ENCODE assay signal across 23 cellular contexts in the genomic region with DNA sequence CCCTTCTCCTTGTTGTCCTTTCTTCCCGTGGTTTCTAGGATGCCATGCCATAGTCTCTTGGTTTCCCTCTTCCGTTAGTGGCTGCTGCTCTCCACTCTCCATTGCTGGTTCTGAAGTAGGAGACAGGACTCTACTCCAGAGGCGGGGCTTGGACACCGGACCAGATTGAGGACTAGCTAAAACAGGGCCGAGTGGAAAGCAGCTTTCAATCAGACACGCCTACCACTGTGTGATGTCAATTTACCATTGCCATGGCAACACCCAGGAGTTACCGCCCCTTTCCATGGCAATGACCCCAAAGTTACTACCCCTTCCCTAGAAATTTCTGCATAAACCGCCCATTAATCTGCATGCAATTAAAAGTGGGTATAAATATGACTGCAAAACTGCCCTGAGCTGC.
DNase-seq lines count a peak whose midpoint lies in the region; ATAC-seq, FAIRE-seq and TF ChIP-seq lines count a peak whose summit lies in the region.
"Had no signal": no experiment of that assay in that cellular context is flagged by ENCODE, and none has a peak within 500 bp of the region (broad histone marks: within the 10 kb centered on the region; RNA-seq: fewer than 3 reads in every experiment).

No MANE protein-coding gene starts in this region.

- ATAC-seq in GM12878 (no peak), lower lobe of right lung (no peak)
- ATAC-seq: activated CD4-positive, alpha-beta T cell treated with anti-CD3 and anti-CD28 coated beads for 36 hours; foreskin keratinocyte; GM23338; natural killer cell treated with Interleukin-12 subunit alpha and Interleukin-12 subunit beta and Interleukin-15 and Interleukin-18, amount 100 ng/mL, for 72 hours; stimulated activated naive B cell treated with anti-CD40 and anti-IgM and Interleukin-4, amounts not matched to agents 10 μg/mL and 1 μg/mL and 100 μg/mL, for 72 hours had no signal

- RAD21 ChIA-PET in GM12878 (lab: Charles Lee; ENCODE audit: unreplicated experiment) = no interaction called here

- no peak for TF ChIP-seq EP300 in GM12878 (IDR thresholded peaks at IDR 0.05; ENCODE audit: borderline replicate concordance in 1 of 2, control insufficient read depth in 1 of 2, low read depth in 2 of 2, low read length in 2 of 2)
- TF ChIP-seq EP300 in tibial nerve (IDR thresholded peaks at IDR 0.05) = no peak

- no peaks in the 10 kb centered on the region for H3K9me3 ChIP-seq in left ventricle myocardium inferior (replicated peaks)
- no peaks in the 10 kb centered on the region for H3K9me3 ChIP-seq in right atrium auricular region
- H3K9me3 ChIP-seq in GM12878 (replicated peaks; ENCODE audit: control insufficient read depth, insufficient read depth, low read length) = no peaks in the 10 kb centered on the region
- H3K9me3 ChIP-seq in tibial nerve = no peaks in the 10 kb centered on the region
- H3K9me3 ChIP-seq in lower lobe of right lung = no peaks in the 10 kb centered on the region
- H3K9me3 ChIP-seq: transverse colon had no signal

- H3K4me1 ChIP-seq in left ventricle myocardium inferior (no peaks in the 10 kb centered on the region), right atrium auricular region (no peaks in the 10 kb centered on the region), GM12878 (ENCODE audit: control insufficient read depth, insufficient read depth, low read length) (no peaks in the 10 kb centered on the region), tibial nerve (peaks cover 0 to 5% (median 0%) of the 10 kb centered on the region in 4 donors), lower lobe of right lung (no peaks in the 10 kb centered on the region)
- H3K4me1 ChIP-seq: foreskin keratinocyte, transverse colon had no signal

- H4K20me1 ChIP-seq in GM12878 (ENCODE audit: control insufficient read depth, insufficient read depth) = no peaks in the 10 kb centered on the region

- BruUV-seq in GM12878 (replicated peaks; lab: Mats Ljungman, UMichigan) = no TSS peak

- H3K27me3 ChIP-seq in left ventricle myocardium inferior (ENCODE audit: low read depth) = no peaks in the 10 kb centered on the region
- H3K27me3 ChIP-seq in right atrium auricular region = no peaks in the 10 kb centered on the region
- no peaks in the 10 kb centered on the region for H3K27me3 ChIP-seq in GM12878 (replicated peaks in 1 of 2; ENCODE audit: control insufficient read depth in 2 of 2, insufficient read depth in 2 of 2, low read length in 1 of 2)
- H3K27me3 ChIP-seq in tibial nerve = peaks cover 0 to 4% of the 10 kb centered on the region in 2 donors
- no peaks in the 10 kb centered on the region for H3K27me3 ChIP-seq in lower lobe of right lung (ENCODE audit: low read depth)
- H3K27me3 ChIP-seq: foreskin keratinocyte, transverse colon had no signal

- no peaks in the 10 kb centered on the region for H3K36me3 ChIP-seq in left ventricle myocardium inferior
- no peaks in the 10 kb centered on the region for H3K36me3 ChIP-seq in right atrium auricular region
- no peaks in the 10 kb centered on the region for H3K36me3 ChIP-seq in GM12878 (ENCODE audit: control insufficient read depth in 2 of 2, insufficient read depth in 2 of 2, low read length in 1 of 2)
- no peaks in the 10 kb centered on the region for H3K36me3 ChIP-seq in tibial nerve
- H3K36me3 ChIP-seq in lower lobe of right lung = no peaks in the 10 kb centered on the region
- H3K36me3 ChIP-seq: transverse colon had no signal

- no peaks in the 10 kb centered on the region for H3K79me2 ChIP-seq in GM12878 (ENCODE audit: control insufficient read depth, insufficient read depth, low read length)

- SMC1A ChIA-PET in GM12878 (lab: Charles Lee; ENCODE audit: uncharacterized antibody, unreplicated experiment) = no interaction called here

- POLR2A ChIA-PET in GM12878 (lab: Charles Lee) = no interaction called here

- intact Hi-C loops in left ventricle myocardium inferior (cut with micrococcal nuclease) = no loop called here
- intact Hi-C loops in GM12878 (cut with micrococcal nuclease; ENCODE audit: unreplicated experiment) = no loop called here
- intact Hi-C loops in lower lobe of right lung (cut with DNase I) = no loop called here

- CTCF ChIA-PET in GM12878 (lab: Yijun Ruan, JAX) = interaction anchor here (0.6 kb wide), 1 partner anchor 296 kb away, joined by 3 read pairs; no protein-coding TSS in a partner anchor

- DNase-seq in left ventricle myocardium inferior (no peak), right atrium auricular region (ENCODE audit: low spot score) (no peak), GM12878 (ENCODE audit: low read depth, low spot score) (no peak), left kidney (ENCODE audit: low read depth, low spot score) (peak; percentile 5), tibial nerve (ENCODE audit: low spot score in 2 of 2) (no peak), NCI-H1092 (lab: John Stamatoyannopoulos, UW) (no peak), lower lobe of right lung (no peak), NCI-H2171 treated with DMSO at 0.1 percent for 48 hours (lab: John Stamatoyannopoulos, UW) (no peak)
- DNase-seq: activated CD4-positive, alpha-beta T cell treated with anti-CD3 and anti-CD28 coated beads for 36 hours; activated naive CD8-positive, alpha-beta T cell treated with anti-CD3 and anti-CD28 coated beads for 36 hours; CD4-positive, CD25-positive, alpha-beta regulatory T cell; foreskin keratinocyte; GF-D8; IMR-90; NCI-H187; NCI-H345; NK-92 treated with Interleukin-12 subunit alpha and Interleukin-12 subunit beta, amount 100 ng/mL, for 24 hours; RPMI8226; stimulated activated naive B cell treated with anti-CD40 and anti-IgM and Interleukin-4, amounts not matched to agents 10 μg/mL and 1 μg/mL and 100 μg/mL, for 72 hours; transverse colon had no signal

- H3K4me2 ChIP-seq in GM12878 (ENCODE audit: control insufficient read depth, insufficient read depth) = no peak overlapping the region
- H3K4me2 ChIP-seq: GM23338 had no signal

- no peak overlapping the region for H3K9ac ChIP-seq in GM12878 (ENCODE audit: control insufficient read depth, insufficient read depth, low read length)

- no peak for TF ChIP-seq RAD21 in GM12878 (IDR thresholded peaks at IDR 0.05; ENCODE audit: insufficient read depth, low read depth, low read length)

- in situ Hi-C loops in GM12878 (cut with MboI) = no loop called here

- no peak overlapping the region for H3K27ac ChIP-seq in left ventricle myocardium inferior (replicated peaks)
- H3K27ac ChIP-seq in right atrium auricular region = no peak overlapping the region
- H3K27ac ChIP-seq in GM12878 (ENCODE audit: control insufficient read depth, insufficient read depth) = no peak overlapping the region
- H3K27ac ChIP-seq in tibial nerve = no peak overlapping the region
- no peak overlapping the region for H3K27ac ChIP-seq in lower lobe of right lung
- H3K27ac ChIP-seq: foreskin keratinocyte, transverse colon had no signal

- H3K4me3 ChIP-seq in left ventricle myocardium inferior (peak overlapping the region; percentile 39), right atrium auricular region (peak overlapping the region in 1 of 2 donors; percentile 26), GM12878 (no peak overlapping the region), tibial nerve (peak overlapping the region in 3 of 4 donors; percentile 18 to 43 (median 33)), lower lobe of right lung (no peak overlapping the region)
- H3K4me3 ChIP-seq: GM23338, transverse colon had no signal

- H2AFZ ChIP-seq in GM12878 (ENCODE audit: control insufficient read depth, low read depth, low read length) = peak overlapping the region; percentile 44; the same call in 1 of the 2 replicates
- H2AFZ ChIP-seq: GM23338 had no signal

- 20% methylated on average over 8 of the region's 8 CpGs for WGBS in GM12878 (ENCODE audit: insufficient coverage, insufficient replicate concordance, low lambda C conversion rate, missing lambda C conversion rate)
- WGBS in tibial nerve, 2 donors = 48 to 51% methylated on average over 8 of the region's 8 CpGs

- TF ChIP-seq CTCF in left ventricle myocardium inferior (IDR thresholded peaks at IDR 0.05; ENCODE audit: borderline replicate concordance) (no peak), right atrium auricular region (IDR thresholded peaks at IDR 0.05) (no peak), GM12878 (IDR thresholded peaks at IDR 0.05 in 2 of 3, conservative IDR thresholded peaks at IDR 0.05 in 1 of 3; ENCODE audit: control insufficient read depth in 2 of 3, extremely low read depth in 1 of 3, insufficient read depth in 1 of 3, low read depth in 3 of 3, low read length in 3 of 3) (no peak), tibial nerve (IDR thresholded peaks at IDR 0.05) (no peak), lower lobe of right lung (IDR thresholded peaks at IDR 0.05) (no peak)

- FAIRE-seq in GM12878 (lab: Jason Lieb, UNC) = no peak
- FAIRE-seq: keratinocyte had no signal

- no peak for TF ChIP-seq POLR2A in GM12878 (IDR thresholded peaks at IDR 0.05; ENCODE audit: low read depth, low read length)
- no peak for TF ChIP-seq POLR2A in tibial nerve (IDR thresholded peaks at IDR 0.05)

TF ChIP-seq in GM12878, 131 proteins besides CTCF, POLR2A, EP300 and RAD21 (continues in another document):
- TF ChIP-seq POU2F2 (IDR thresholded peaks at IDR 0.05; ENCODE audit: borderline replicate concordance, low read depth, low read length) = no peak
- TF ChIP-seq NR2C1 (IDR thresholded peaks at IDR 0.05) = no peak
- TF ChIP-seq TCF7 (IDR thresholded peaks at IDR 0.05; ENCODE audit: borderline replicate concordance) = no peak
- TF ChIP-seq RFX5 (IDR thresholded peaks at IDR 0.05; ENCODE audit: low read depth, low read length) = no peak
- no peak for TF ChIP-seq IRF3 (IDR thresholded peaks at IDR 0.05)
- TF ChIP-seq CHD1 (IDR thresholded peaks at IDR 0.05; ENCODE audit: low read depth, low read length) = no peak
- TF ChIP-seq NFYA (IDR thresholded peaks at IDR 0.05; ENCODE audit: borderline replicate concordance, low read depth, low read length) = no peak
- no peak for TF ChIP-seq SRF (IDR thresholded peaks at IDR 0.05; ENCODE audit: low read depth in 2 of 2, low read length in 2 of 2)
- no peak for TF ChIP-seq SMARCA5 (IDR thresholded peaks at IDR 0.05)
- no peak for TF ChIP-seq NRF1 (conservative IDR thresholded peaks at IDR 0.05; ENCODE audit: low read depth, low read length)
- no peak for TF ChIP-seq BACH1 (IDR thresholded peaks at IDR 0.05; ENCODE audit: borderline replicate concordance)
- TF ChIP-seq POLR2AphosphoS5 (IDR thresholded peaks at IDR 0.05; ENCODE audit: low read length) = no peak

Comparison
In these comparisons a context has a peak if more than half of its experiments do, and no peak if none do; other contexts are left out.
1. H3K4me3 ChIP-seq: peak in left ventricle myocardium inferior (single experiment) and tibial nerve (3 of 4); none in GM12878 (single experiment) and lower lobe of right lung (single experiment).